Comparison of ENCODE assay signal across 22 cellular contexts in genomic region chr7:82517059-82517458, GRCh38.
"Had no signal": no experiment of that assay in that cellular context is flagged by ENCODE, and none has a peak within 500 bp of the region (broad histone marks: within the 10 kb centered on the region; RNA-seq: fewer than 3 reads in every experiment).

No MANE protein-coding gene starts in this region.

- DNase-seq: KBM-7, MV-4-11, NCI-H1048, NCI-H1105, NCI-H1436 treated with DMSO at 0.1 percent for 48 hours, NCI-H1694, NCI-H187 treated with DMSO at 0.1 percent for 48 hours, NCI-H2029 treated with DMSO at 0.1 percent for 48 hours, NCI-H2171, NCI-H345, NCI-H446 treated with DMSO at 0.1 percent for 48 hours, NCI-H510A treated with DMSO at 0.1 percent for 48 hours, NCI-H526, NCI-H748 treated with DMSO at 0.1 percent for 48 hours, RPMI8226, SHP77, SK-N-SH, SW 1271, T-cell had no signal

- H3K4me1 Mint-ChIP-seq: T-cell had no signal

- FAIRE-seq: RCC 7860 had no signal

- H3K27ac ChIP-seq: HL-60 had no signal

- ATAC-seq: T-cell had no signal

- H3K27ac Mint-ChIP-seq: T-cell; T-helper 1 cell treated with Interleukin-12 subunit alpha and Interleukin-12 subunit beta and Interleukin-4 antibody, amounts not matched to agents 30 μg/mL and 1 μg/mL, for 36 hours had no signal

- H3K4me3 Mint-ChIP-seq: T-cell; T-helper 1 cell treated with Interleukin-12 subunit alpha and Interleukin-12 subunit beta and Interleukin-4 antibody, amounts not matched to agents 30 μg/mL and 1 μg/mL, for 36 hours had no signal

- H3K27me3 Mint-ChIP-seq: T-cell had no signal

- H3K36me3 Mint-ChIP-seq: T-cell had no signal

- H3K9me3 ChIP-seq: SK-N-SH had no signal
